1 cellular context compared by ENCODE assay signal in the genomic region with DNA sequence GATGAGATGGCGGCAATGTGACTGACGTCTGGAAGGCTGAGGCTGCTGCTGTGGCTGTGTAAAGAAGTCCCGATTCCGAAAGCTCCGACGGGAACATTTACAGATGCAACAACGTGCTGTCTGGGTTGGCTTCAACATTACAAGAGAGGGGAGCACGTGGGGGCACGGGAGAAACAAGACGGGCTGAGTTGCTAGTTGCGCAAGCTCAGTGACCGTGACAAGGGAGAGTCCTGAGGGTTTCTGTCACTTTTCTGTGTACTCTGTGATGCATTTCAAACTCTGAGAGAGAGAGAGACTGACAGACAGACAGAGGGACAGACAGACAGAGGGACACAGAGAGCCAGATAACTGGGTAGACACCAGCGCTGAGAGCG.
TF ChIP-seq lines count a peak whose summit lies in the region.

No MANE protein-coding gene starts in this region.

TF ChIP-seq in K562, 482 proteins besides CTCF, POLR2A, EP300 and RAD21:
- no peak for TF ChIP-seq ZNF561 (CRISPR knock-in tag; conservative IDR thresholded peaks at IDR 0.05)
- peak; percentile 82 for TF ChIP-seq CEBPB (tag; IDR thresholded peaks at IDR 0.05)
- TF ChIP-seq CEBPG (CRISPR knock-in tag; IDR thresholded peaks at IDR 0.05), result 0 out of 2 replicates have a peak, but pooled peaks have one; percentile 10
- no peak for TF ChIP-seq CEBPG (tag; conservative IDR thresholded peaks at IDR 0.05 in 1 of 2, IDR thresholded peaks at IDR 0.05 in 1 of 2)
